ENCODE assay signal across 1 cellular context in genomic region chr3:122816587-122816986, GRCh38.
TF ChIP-seq lines count a peak whose summit lies in the region.

No MANE protein-coding gene starts in this region.

TF ChIP-seq in HepG2, 621 proteins besides CTCF, POLR2A, EP300 and RAD21 (continues in another document):
- TF ChIP-seq NFYB (CRISPR knock-in tag; IDR thresholded peaks at IDR 0.05) (no peak), ZNF839 (CRISPR knock-in tag; IDR thresholded peaks at IDR 0.05; ENCODE audit: borderline replicate concordance) (no peak), ZNF687 (CRISPR knock-in tag; IDR thresholded peaks at IDR 0.05) (no peak), ESRRA (CRISPR knock-in tag; IDR thresholded peaks at IDR 0.05; ENCODE audit: low read depth) (peak; percentile 64), ZFYVE20 (CRISPR knock-in tag; IDR thresholded peaks at IDR 0.05; ENCODE audit: borderline replicate concordance, low read depth) (no peak), FOXA1 (IDR thresholded peaks at IDR 0.05) (no peak), FOXA1 (CRISPR knock-in tag; IDR thresholded peaks at IDR 0.05) (0 out of 2 replicates have a peak, but pooled peaks have one; percentile 23), ZNF441 (CRISPR knock-in tag; IDR thresholded peaks at IDR 0.05; ENCODE audit: borderline replicate concordance) (no peak), ZNF205 (CRISPR knock-in tag; IDR thresholded peaks at IDR 0.05) (no peak), RBFOX2 (IDR thresholded peaks at IDR 0.05; ENCODE audit: low read depth, low read length) (no peak), GATAD2A (CRISPR knock-in tag; IDR thresholded peaks at IDR 0.05) (no peak), ARID5B (CRISPR knock-in tag; IDR thresholded peaks at IDR 0.05) (0 out of 2 replicates have a peak, but pooled peaks have one; percentile 44), ZNF414 (CRISPR knock-in tag; IDR thresholded peaks at IDR 0.05) (no peak), HNF4A (CRISPR knock-in tag; IDR thresholded peaks at IDR 0.05) (0 out of 2 replicates have a peak, but pooled peaks have one; percentile 20), PITX1 (CRISPR knock-in tag; IDR thresholded peaks at IDR 0.05) (0 out of 2 replicates have a peak, but pooled peaks have one; percentile 17), MED8 (CRISPR knock-in tag; IDR thresholded peaks at IDR 0.05; ENCODE audit: insufficient replicate concordance) (no peak), PTBP1 (IDR thresholded peaks at IDR 0.05; ENCODE audit: low read depth, low read length, poor library complexity, severe bottlenecking) (no peak), POLR2AphosphoS2 (IDR thresholded peaks at IDR 0.05; ENCODE audit: low read depth, low read length) (no peak), NR2F6 (IDR thresholded peaks at IDR 0.05) (no peak), NR2F6 (CRISPR knock-in tag; IDR thresholded peaks at IDR 0.05) (no peak), SCMH1 (CRISPR knock-in tag; IDR thresholded peaks at IDR 0.05; ENCODE audit: borderline replicate concordance) (no peak), ZNF512 (CRISPR knock-in tag; IDR thresholded peaks at IDR 0.05) (no peak), AHDC1 (CRISPR knock-in tag; IDR thresholded peaks at IDR 0.05; ENCODE audit: borderline replicate concordance) (peak; percentile 40; the same call in 1 of the 2 replicates), IRX3 (CRISPR knock-in tag; IDR thresholded peaks at IDR 0.05; ENCODE audit: borderline replicate concordance, low read depth) (no peak), MEIS2 (CRISPR knock-in tag; IDR thresholded peaks at IDR 0.05) (no peak), ZNF354B (CRISPR knock-in tag; IDR thresholded peaks at IDR 0.05) (no peak), NFKBIZ (CRISPR knock-in tag; IDR thresholded peaks at IDR 0.05) (no peak), MXD4 (CRISPR knock-in tag; IDR thresholded peaks at IDR 0.05) (no peak), GPN1 (CRISPR knock-in tag; IDR thresholded peaks at IDR 0.05; ENCODE audit: borderline replicate concordance) (no peak), SALL1 (CRISPR knock-in tag; IDR thresholded peaks at IDR 0.05) (peak; percentile 39; the same call in 1 of the 2 replicates), JUN (CRISPR knock-in tag; IDR thresholded peaks at IDR 0.05) (no peak), ZNF572 (CRISPR knock-in tag; IDR thresholded peaks at IDR 0.05) (no peak), FOXO1 (CRISPR knock-in tag; IDR thresholded peaks at IDR 0.05) (peak; percentile 51; the same call in 1 of the 2 replicates), ZBTB1 (CRISPR knock-in tag; IDR thresholded peaks at IDR 0.05; ENCODE audit: borderline replicate concordance) (no peak), SALL2 (CRISPR knock-in tag; IDR thresholded peaks at IDR 0.05) (no peak)
- TF ChIP-seq, protein P1, sequence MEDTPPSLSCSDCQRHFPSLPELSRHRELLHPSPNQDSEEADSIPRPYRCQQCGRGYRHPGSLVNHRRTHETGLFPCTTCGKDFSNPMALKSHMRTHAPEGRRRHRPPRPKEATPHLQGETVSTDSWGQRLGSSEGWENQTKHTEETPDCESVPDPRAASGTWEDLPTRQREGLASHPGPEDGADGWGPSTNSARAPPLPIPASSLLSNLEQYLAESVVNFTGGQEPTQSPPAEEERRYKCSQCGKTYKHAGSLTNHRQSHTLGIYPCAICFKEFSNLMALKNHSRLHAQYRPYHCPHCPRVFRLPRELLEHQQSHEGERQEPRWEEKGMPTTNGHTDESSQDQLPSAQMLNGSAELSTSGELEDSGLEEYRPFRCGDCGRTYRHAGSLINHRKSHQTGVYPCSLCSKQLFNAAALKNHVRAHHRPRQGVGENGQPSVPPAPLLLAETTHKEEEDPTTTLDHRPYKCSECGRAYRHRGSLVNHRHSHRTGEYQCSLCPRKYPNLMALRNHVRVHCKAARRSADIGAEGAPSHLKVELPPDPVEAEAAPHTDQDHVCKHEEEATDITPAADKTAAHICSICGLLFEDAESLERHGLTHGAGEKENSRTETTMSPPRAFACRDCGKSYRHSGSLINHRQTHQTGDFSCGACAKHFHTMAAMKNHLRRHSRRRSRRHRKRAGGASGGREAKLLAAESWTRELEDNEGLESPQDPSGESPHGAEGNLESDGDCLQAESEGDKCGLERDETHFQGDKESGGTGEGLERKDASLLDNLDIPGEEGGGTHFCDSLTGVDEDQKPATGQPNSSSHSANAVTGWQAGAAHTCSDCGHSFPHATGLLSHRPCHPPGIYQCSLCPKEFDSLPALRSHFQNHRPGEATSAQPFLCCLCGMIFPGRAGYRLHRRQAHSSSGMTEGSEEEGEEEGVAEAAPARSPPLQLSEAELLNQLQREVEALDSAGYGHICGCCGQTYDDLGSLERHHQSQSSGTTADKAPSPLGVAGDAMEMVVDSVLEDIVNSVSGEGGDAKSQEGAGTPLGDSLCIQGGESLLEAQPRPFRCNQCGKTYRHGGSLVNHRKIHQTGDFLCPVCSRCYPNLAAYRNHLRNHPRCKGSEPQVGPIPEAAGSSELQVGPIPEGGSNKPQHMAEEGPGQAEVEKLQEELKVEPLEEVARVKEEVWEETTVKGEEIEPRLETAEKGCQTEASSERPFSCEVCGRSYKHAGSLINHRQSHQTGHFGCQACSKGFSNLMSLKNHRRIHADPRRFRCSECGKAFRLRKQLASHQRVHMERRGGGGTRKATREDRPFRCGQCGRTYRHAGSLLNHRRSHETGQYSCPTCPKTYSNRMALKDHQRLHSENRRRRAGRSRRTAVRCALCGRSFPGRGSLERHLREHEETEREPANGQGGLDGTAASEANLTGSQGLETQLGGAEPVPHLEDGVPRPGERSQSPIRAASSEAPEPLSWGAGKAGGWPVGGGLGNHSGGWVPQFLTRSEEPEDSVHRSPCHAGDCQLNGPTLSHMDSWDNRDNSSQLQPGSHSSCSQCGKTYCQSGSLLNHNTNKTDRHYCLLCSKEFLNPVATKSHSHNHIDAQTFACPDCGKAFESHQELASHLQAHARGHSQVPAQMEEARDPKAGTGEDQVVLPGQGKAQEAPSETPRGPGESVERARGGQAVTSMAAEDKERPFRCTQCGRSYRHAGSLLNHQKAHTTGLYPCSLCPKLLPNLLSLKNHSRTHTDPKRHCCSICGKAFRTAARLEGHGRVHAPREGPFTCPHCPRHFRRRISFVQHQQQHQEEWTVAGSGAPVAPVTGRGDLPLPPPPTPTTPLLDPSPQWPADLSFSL (CRISPR knock-in tag; IDR thresholded peaks at IDR 0.05): no peak
- TF ChIP-seq, protein P2, sequence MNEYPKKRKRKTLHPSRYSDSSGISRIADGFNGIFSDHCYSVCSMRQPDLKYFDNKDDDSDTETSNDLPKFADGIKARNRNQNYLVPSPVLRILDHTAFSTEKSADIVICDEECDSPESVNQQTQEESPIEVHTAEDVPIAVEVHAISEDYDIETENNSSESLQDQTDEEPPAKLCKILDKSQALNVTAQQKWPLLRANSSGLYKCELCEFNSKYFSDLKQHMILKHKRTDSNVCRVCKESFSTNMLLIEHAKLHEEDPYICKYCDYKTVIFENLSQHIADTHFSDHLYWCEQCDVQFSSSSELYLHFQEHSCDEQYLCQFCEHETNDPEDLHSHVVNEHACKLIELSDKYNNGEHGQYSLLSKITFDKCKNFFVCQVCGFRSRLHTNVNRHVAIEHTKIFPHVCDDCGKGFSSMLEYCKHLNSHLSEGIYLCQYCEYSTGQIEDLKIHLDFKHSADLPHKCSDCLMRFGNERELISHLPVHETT (CRISPR knock-in tag; conservative IDR thresholded peaks at IDR 0.05): no peak
